8 cellular contexts compared by ENCODE assay signal in the genomic region with DNA sequence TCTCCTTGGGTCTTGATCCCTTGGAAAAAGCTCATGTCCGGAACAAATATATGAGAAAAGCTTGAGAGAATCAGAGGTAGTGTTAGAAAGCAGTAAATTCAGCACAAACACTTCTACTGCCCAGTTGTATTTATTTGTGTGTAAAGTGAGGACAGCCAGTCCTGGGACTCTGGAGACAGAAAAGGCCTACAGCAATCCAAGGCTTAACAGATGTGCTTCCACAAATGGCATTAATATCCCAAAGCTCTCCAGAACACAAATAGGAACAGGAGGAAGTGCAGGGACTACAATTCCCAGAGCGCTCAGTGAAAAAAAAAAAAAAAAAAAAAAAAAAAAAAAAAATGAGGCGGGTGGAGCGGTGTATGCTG. TPM values are rescaled to one million over a fixed set of nuclear protein-coding genes. Genes with fewer than 3 reads are reported as not detected.
DNase-seq lines count a peak whose midpoint lies in the region; ATAC-seq, FAIRE-seq and TF ChIP-seq lines count a peak whose summit lies in the region.

No MANE protein-coding gene starts in this region.

- peaks cover 29% of the 10 kb centered on the region for H3K4me1 ChIP-seq in keratinocyte (ENCODE audit: control insufficient read depth, extremely low read depth, insufficient read depth, low read length)

- no peaks in the 10 kb centered on the region for H3K9me3 Mint-ChIP-seq in activated naive CD4-positive, alpha-beta T cell treated with anti-CD3 and anti-CD28 coated beads, Interleukin-2, amount 10 ng/mL, durations not matched to agents 7 days and 5 days

- peak overlapping the region; percentile 85 for H3K27ac Mint-ChIP-seq in activated naive CD4-positive, alpha-beta T cell treated with anti-CD3 and anti-CD28 coated beads, Interleukin-2, amount 10 ng/mL, durations not matched to agents 7 days and 5 days

- dilution Hi-C loops in keratinocyte (cut with MboI; ENCODE audit: extremely low pct_ligation_motif_present, low sequenced_read_pairs): no loop called here

- H3K4me2 ChIP-seq in SU-DHL-6 (ENCODE audit: low read depth, low read length, poor library complexity, severe bottlenecking): peak overlapping the region; percentile 48
- H3K4me2 ChIP-seq in keratinocyte (ENCODE audit: control insufficient read depth, extremely low read depth, insufficient read depth, low read depth, low read length): peak overlapping the region; percentile 0

- TF ChIP-seq CTCF in SU-DHL-6 (IDR thresholded peaks at IDR 0.05; ENCODE audit: insufficient read depth, low read length, poor library complexity, severe bottlenecking) (no peak), keratinocyte (optimal IDR thresholded peaks at IDR 0.05 in 1 of 3, IDR thresholded peaks at IDR 0.05 in 1 of 3, conservative IDR thresholded peaks at IDR 0.05 in 1 of 3; ENCODE audit: extremely low read depth in 1 of 3, insufficient read depth in 2 of 3, low read length in 3 of 3) (no peak)

- H3K9me1 ChIP-seq in keratinocyte (ENCODE audit: control insufficient read depth, extremely low read depth, insufficient read depth, low read length): no peaks in the 10 kb centered on the region

- H2AFZ ChIP-seq in SU-DHL-6 (ENCODE audit: low read depth, low read length, severe bottlenecking) (peak overlapping the region; percentile 15), keratinocyte (ENCODE audit: control insufficient read depth, low read length) (no peak overlapping the region)

- no peaks in the 10 kb centered on the region for H3K9me3 ChIP-seq in SU-DHL-6 (ENCODE audit: insufficient read depth, low read length)
- H3K9me3 ChIP-seq in keratinocyte (ENCODE audit: control insufficient read depth, low read depth, low read length): no peaks in the 10 kb centered on the region

- H4K20me1 ChIP-seq in SU-DHL-6 (ENCODE audit: low read depth, low read length) (no peaks in the 10 kb centered on the region), keratinocyte (ENCODE audit: control insufficient read depth, extremely low read depth, insufficient read depth, low read length) (no peaks in the 10 kb centered on the region)

- DNase-seq in activated naive CD4-positive, alpha-beta T cell treated with anti-CD3 and anti-CD28 coated beads, Interleukin-2, amount 10 ng/mL, durations not matched to agents 7 days and 5 days: no peak
- no peak for DNase-seq in activated naive CD4-positive, alpha-beta T cell (lab: John Stamatoyannopoulos, UW)
- DNase-seq in keratinocyte (ENCODE audit: low read depth, low spot score): no peak
- no peak for DNase-seq in NCI-H510A (lab: John Stamatoyannopoulos, UW)
- no peak for DNase-seq in NOMO-1 (lab: John Stamatoyannopoulos, UW; ENCODE audit: unreplicated experiment in 2 of 2)

- H3K4me3 ChIP-seq in SU-DHL-6 (ENCODE audit: insufficient read depth, low read length, poor library complexity, severe bottlenecking) (no peak overlapping the region), keratinocyte (ENCODE audit: control insufficient read depth in 2 of 3, extremely low read depth in 1 of 3, insufficient read depth in 2 of 3, low read depth in 1 of 3, low read length in 3 of 3) (no peak overlapping the region)

- CTCF ChIA-PET in activated naive CD4-positive, alpha-beta T cell treated with anti-CD3 and anti-CD28 coated beads, Interleukin-2, amount 10 ng/mL, durations not matched to agents 7 days and 5 days (lab: Charles Lee): interaction anchor here (1.0 to 1.5 kb wide), 2 partner anchors 53 to 115 kb away, joined by 3 read pairs; no protein-coding TSS in a partner anchor

- no peaks in the 10 kb centered on the region for H3K9me2 ChIP-seq in SU-DHL-6 (replicated peaks; ENCODE audit: insufficient read depth, low read length)

- FAIRE-seq in keratinocyte (lab: Jason Lieb, UNC): no peak

- H3K4me3 Mint-ChIP-seq in activated naive CD4-positive, alpha-beta T cell treated with anti-CD3 and anti-CD28 coated beads, Interleukin-2, amount 10 ng/mL, durations not matched to agents 7 days and 5 days: peak overlapping the region; percentile 91

- ATAC-seq in HG02885 (IDR thresholded peaks at IDR 0.05; ENCODE audit: poor library complexity, unreplicated experiment): no peak

- H3K36me3 ChIP-seq in SU-DHL-6 (ENCODE audit: low read length): no peaks in the 10 kb centered on the region
- peaks cover 31 to 40% of the 10 kb centered on the region in 2 experiments for H3K36me3 ChIP-seq in keratinocyte (ENCODE audit: control insufficient read depth in 2 of 2, extremely low read depth in 1 of 2, insufficient read depth in 2 of 2, low read length in 2 of 2)

- H3K27ac ChIP-seq in SU-DHL-6 (ENCODE audit: low read depth, low read length) (0 out of 2 replicates have a peak overlapping the region, but pooled peaks have one; percentile 10), keratinocyte (ENCODE audit: control insufficient read depth, insufficient read depth, low read length) (no peak overlapping the region), temporal lobe (ENCODE audit: low read depth, low read length) (peak overlapping the region; percentile 84)

- H3K36me3 Mint-ChIP-seq in activated naive CD4-positive, alpha-beta T cell treated with anti-CD3 and anti-CD28 coated beads, Interleukin-2, amount 10 ng/mL, durations not matched to agents 7 days and 5 days: peaks cover 30% of the 10 kb centered on the region

- H3K27me3 ChIP-seq in SU-DHL-6 (ENCODE audit: low read length) (no peaks in the 10 kb centered on the region), keratinocyte (ENCODE audit: control insufficient read depth, extremely low read depth, insufficient read depth, low read length) (no peaks in the 10 kb centered on the region)

- 0 out of 2 replicates have a peak, but pooled peaks cover 6% of the 10 kb centered on the region for H3F3A ChIP-seq in SU-DHL-6 (ENCODE audit: insufficient read depth)

- no peaks in the 10 kb centered on the region for H3K27me3 Mint-ChIP-seq in activated naive CD4-positive, alpha-beta T cell treated with anti-CD3 and anti-CD28 coated beads, Interleukin-2, amount 10 ng/mL, durations not matched to agents 7 days and 5 days

- H3K9ac ChIP-seq in SU-DHL-6 (ENCODE audit: low read length): no peak overlapping the region; the same call in 1 of the 2 replicates
- H3K9ac ChIP-seq in keratinocyte (ENCODE audit: control insufficient read depth, extremely low read depth, insufficient read depth, low read length): no peak overlapping the region

- peaks cover 24% of the 10 kb centered on the region for H3K79me2 ChIP-seq in SU-DHL-6 (ENCODE audit: insufficient read depth, low read length)
- peaks cover 44% of the 10 kb centered on the region for H3K79me2 ChIP-seq in keratinocyte (ENCODE audit: control insufficient read depth, insufficient read depth, low read length)

- H3K4me1 Mint-ChIP-seq in activated naive CD4-positive, alpha-beta T cell treated with anti-CD3 and anti-CD28 coated beads, Interleukin-2, amount 10 ng/mL, durations not matched to agents 7 days and 5 days: peaks cover 30% of the 10 kb centered on the region

RNA-seq across cellular contexts. Expression of a gene that starts 0.4 kb away (rescaled TPM):
- 431 to 520 TPM (median 443 TPM) in 3 replicates for polyA plus RNA-seq in keratinocyte
- 256 TPM for polyA plus RNA-seq in keratinocyte (2011; ENCODE audit: low read depth)
- polyA plus RNA-seq in keratinocyte (2011; cell fraction: cytosol; rRNA removed): 502 and 514 TPM in 2 replicates
- 420 and 435 TPM in 2 replicates for polyA plus RNA-seq in keratinocyte (2011; cell fraction: nucleus; rRNA removed)
- 245 and 379 TPM in 2 replicates for polyA plus RNA-seq in keratinocyte (2012; ENCODE audit: low replicate concordance)
- polyA minus RNA-seq in keratinocyte: 406 to 530 TPM (median 414 TPM) in 3 replicates
- polyA minus RNA-seq in keratinocyte (2011; cell fraction: cytosol; rRNA and poly(A)+ RNA removed): 237 TPM
- 97.3 and 124 TPM in 2 replicates for polyA minus RNA-seq in keratinocyte (2011; cell fraction: nucleus; rRNA and poly(A)+ RNA removed)
- 228 TPM for total RNA-seq in temporal lobe

RNA-seq across cellular contexts. Expression of a gene that starts 11.7 kb away (rescaled TPM):
- polyA plus RNA-seq in keratinocyte: 39.2 to 53.8 TPM (median 43.5 TPM) in 3 replicates
- 47.7 TPM for polyA plus RNA-seq in keratinocyte (2011; ENCODE audit: low read depth)
- 26.7 and 36.0 TPM in 2 replicates for polyA plus RNA-seq in keratinocyte (2011; cell fraction: cytosol; rRNA removed)
- 89.2 and 94.7 TPM in 2 replicates for polyA plus RNA-seq in keratinocyte (2011; cell fraction: nucleus; rRNA removed)
- polyA plus RNA-seq in keratinocyte (2012; ENCODE audit: low replicate concordance): 38.3 and 39.1 TPM in 2 replicates
- polyA minus RNA-seq in keratinocyte: 61.1 to 138 TPM (median 89.5 TPM) in 3 replicates
- 66.2 TPM for polyA minus RNA-seq in keratinocyte (2011; cell fraction: cytosol; rRNA and poly(A)+ RNA removed)
- 55.7 and 63.4 TPM in 2 replicates for polyA minus RNA-seq in keratinocyte (2011; cell fraction: nucleus; rRNA and poly(A)+ RNA removed)
- 38.4 TPM for total RNA-seq in temporal lobe

RNA-seq across cellular contexts. Expression of a gene that starts 19.1 kb away (rescaled TPM):
- polyA plus RNA-seq in keratinocyte: 16.0 to 21.9 TPM (median 18.5 TPM) in 3 replicates
- 33.3 TPM for polyA plus RNA-seq in keratinocyte (2011; ENCODE audit: low read depth)
- polyA plus RNA-seq in keratinocyte (2011; cell fraction: cytosol; rRNA removed): 15.3 and 24.4 TPM in 2 replicates
- 56.2 and 72.1 TPM in 2 replicates for polyA plus RNA-seq in keratinocyte (2011; cell fraction: nucleus; rRNA removed)
- 23.5 and 27.0 TPM in 2 replicates for polyA plus RNA-seq in keratinocyte (2012; ENCODE audit: low replicate concordance)
- 30.6 to 75.2 TPM (median 33.8 TPM) in 3 replicates for polyA minus RNA-seq in keratinocyte
- 34.0 TPM for polyA minus RNA-seq in keratinocyte (2011; cell fraction: cytosol; rRNA and poly(A)+ RNA removed)
- polyA minus RNA-seq in keratinocyte (2011; cell fraction: nucleus; rRNA and poly(A)+ RNA removed): 18.9 and 20.0 TPM in 2 replicates
- total RNA-seq in temporal lobe: 28.0 TPM

RNA-seq across cellular contexts. Expression of a gene that starts 39.1 kb away (rescaled TPM):
- polyA plus RNA-seq in keratinocyte: 31.9 to 37.9 TPM (median 33.7 TPM) in 3 replicates
- 48.6 TPM for polyA plus RNA-seq in keratinocyte (2011; ENCODE audit: low read depth)
- 22.2 and 24.4 TPM in 2 replicates for polyA plus RNA-seq in keratinocyte (2011; cell fraction: cytosol; rRNA removed)
- 55.3 and 62.8 TPM in 2 replicates for polyA plus RNA-seq in keratinocyte (2011; cell fraction: nucleus; rRNA removed)
- 28.9 and 31.9 TPM in 2 replicates for polyA plus RNA-seq in keratinocyte (2012; ENCODE audit: low replicate concordance)
- polyA minus RNA-seq in keratinocyte: 22.5 to 37.1 TPM (median 30.7 TPM) in 3 replicates
- 16.5 TPM for polyA minus RNA-seq in keratinocyte (2011; cell fraction: cytosol; rRNA and poly(A)+ RNA removed)
- polyA minus RNA-seq in keratinocyte (2011; cell fraction: nucleus; rRNA and poly(A)+ RNA removed): 18.0 and 22.5 TPM in 2 replicates
- total RNA-seq in temporal lobe: 29.7 TPM

RNA-seq across cellular contexts. Expression of a gene that starts 55.1 kb away (rescaled TPM):
- not detected in 3 replicates for polyA plus RNA-seq in keratinocyte
- polyA plus RNA-seq in keratinocyte (2011; ENCODE audit: low read depth): not detected
- not detected in 2 replicates for polyA plus RNA-seq in keratinocyte (2011; cell fraction: cytosol; rRNA removed)
- polyA plus RNA-seq in keratinocyte (2011; cell fraction: nucleus; rRNA removed): not detected in 2 replicates
- 0.68 TPM in 1 of 2 replicates, not detected in the other for polyA plus RNA-seq in keratinocyte (2012; ENCODE audit: low replicate concordance)
- not detected in 3 replicates for polyA minus RNA-seq in keratinocyte
- not detected for polyA minus RNA-seq in keratinocyte (2011; cell fraction: cytosol; rRNA and poly(A)+ RNA removed)
- polyA minus RNA-seq in keratinocyte (2011; cell fraction: nucleus; rRNA and poly(A)+ RNA removed): not detected in 2 replicates
- total RNA-seq in temporal lobe: 1.7 TPM
